20 cellular contexts compared by ENCODE assay signal in genomic region chr2:30341500-30342267, GRCh38.
DNase-seq lines count a peak whose midpoint lies in the region; ATAC-seq lines count a peak whose summit lies in the region.
"Had no signal": no experiment of that assay in that cellular context is flagged by ENCODE, and none has a peak within 500 bp of the region (broad histone marks: within the 10 kb centered on the region; RNA-seq: fewer than 3 reads in every experiment).

No MANE protein-coding gene starts in this region.

- peak; percentile 38 for DNase-seq in activated CD4-positive, alpha-beta T cell treated with anti-CD3 and anti-CD28 coated beads for 36 hours
- no peak for DNase-seq in activated CD4-positive, alpha-beta T cell treated with anti-CD3 and anti-CD28 coated beads, Interleukin-2, amount 10 ng/mL, durations not matched to agents 7 days and 5 days
- no peak for DNase-seq in left ventricle myocardium superior
- DNase-seq in right cardiac atrium: no peak
- no peak for DNase-seq in activated T-helper 1 cell treated with anti-CD3 and anti-CD28 coated beads, Interleukin-12 subunit alpha, Interleukin-12 subunit beta, Interleukin-2, Interleukin-4 antibody, amounts not matched to agents 30 ng/mL and 10 ng/mL and 1 ng/mL, durations not matched to agents 14 hours and 24 hours and 36 hours (ENCODE audit: low spot score)
- no peak for DNase-seq in stimulated activated naive B cell treated with anti-CD40 and anti-IgM and Interleukin-4, amounts not matched to agents 10 μg/mL and 1 μg/mL and 100 μg/mL, for 72 hours
- DNase-seq in NCI-H1105 (lab: John Stamatoyannopoulos, UW): no peak
- no peak for DNase-seq in medulla oblongata (ENCODE audit: extremely low spot score)
- DNase-seq: activated naive CD4-positive, alpha-beta T cell; cerebellar nuclear complex; glutamatergic neuron; kidney; NCI-H2081; NCI-H446 treated with DMSO at 0.1 percent for 48 hours; substantia nigra; T1000; upper lobe of right lung had no signal

- ATAC-seq in activated CD4-positive, alpha-beta T cell treated with anti-CD3 and anti-CD28 coated beads for 36 hours: peak; percentile 43
- peak; percentile 29 for ATAC-seq in left ventricle myocardium superior
- no peak for ATAC-seq in right cardiac atrium
- ATAC-seq in stimulated activated naive B cell treated with anti-CD40 and anti-IgM and Interleukin-4, amounts not matched to agents 10 μg/mL and 1 μg/mL and 100 μg/mL, for 72 hours (replicated peaks): no peak
- ATAC-seq: sciatic nerve, upper lobe of right lung had no signal

- peaks cover 40% of the 10 kb centered on the region for H3K4me1 Mint-ChIP-seq in activated CD4-positive, alpha-beta T cell treated with anti-CD3 and anti-CD28 coated beads for 36 hours
- peaks cover 31% of the 10 kb centered on the region for H3K4me1 Mint-ChIP-seq in activated CD4-positive, alpha-beta T cell treated with anti-CD3 and anti-CD28 coated beads, Interleukin-2, amount 10 ng/mL, durations not matched to agents 7 days and 5 days
- peaks cover 36% of the 10 kb centered on the region for H3K4me1 Mint-ChIP-seq in activated T-helper 1 cell treated with anti-CD3 and anti-CD28 coated beads, Interleukin-12 subunit alpha, Interleukin-12 subunit beta, Interleukin-2, Interleukin-4 antibody, amounts not matched to agents 30 ng/mL and 10 ng/mL and 1 ng/mL, durations not matched to agents 14 hours and 24 hours and 36 hours (ENCODE audit: low read depth)
- H3K4me1 Mint-ChIP-seq in stimulated activated naive B cell treated with anti-CD40 and anti-IgM and Interleukin-4, amounts not matched to agents 10 μg/mL and 1 μg/mL and 100 μg/mL, for 72 hours: peaks cover 41 to 53% of the 10 kb centered on the region in 2 donors

- H3K27me3 ChIP-seq in right cardiac atrium (ENCODE audit: control insufficient read depth, insufficient read depth): no peaks in the 10 kb centered on the region
- H3K27me3 ChIP-seq: neural progenitor cell, upper lobe of right lung had no signal

- CTCF ChIA-PET in activated CD4-positive, alpha-beta T cell treated with anti-CD3 and anti-CD28 coated beads for 36 hours (lab: Charles Lee): interaction anchor here (0.7 to 0.8 kb wide), 3 partner anchors 32 to 121 kb away, joined by 3 read pairs; no protein-coding TSS in a partner anchor
- CTCF ChIA-PET in activated CD4-positive, alpha-beta T cell treated with anti-CD3 and anti-CD28 coated beads, Interleukin-2, amount 10 ng/mL, durations not matched to agents 7 days and 5 days (lab: Charles Lee): interaction anchor here (1.4 kb wide), 1 partner anchor 53 kb away, joined by 3 read pairs; no protein-coding TSS in a partner anchor

- H3K27ac Mint-ChIP-seq in activated CD4-positive, alpha-beta T cell treated with anti-CD3 and anti-CD28 coated beads for 36 hours: peak overlapping the region; percentile 64
- no peak overlapping the region for H3K27ac Mint-ChIP-seq in activated CD4-positive, alpha-beta T cell treated with anti-CD3 and anti-CD28 coated beads, Interleukin-2, amount 10 ng/mL, durations not matched to agents 7 days and 5 days
- peak overlapping the region; percentile 77 for H3K27ac Mint-ChIP-seq in activated T-helper 1 cell treated with anti-CD3 and anti-CD28 coated beads, Interleukin-12 subunit alpha, Interleukin-12 subunit beta, Interleukin-2, Interleukin-4 antibody, amounts not matched to agents 30 ng/mL and 10 ng/mL and 1 ng/mL, durations not matched to agents 14 hours and 24 hours and 36 hours
- peak overlapping the region; percentile 65 for H3K27ac Mint-ChIP-seq in stimulated activated naive B cell treated with anti-CD40 and anti-IgM and Interleukin-4, amounts not matched to agents 10 μg/mL and 1 μg/mL and 100 μg/mL, for 72 hours
- H3K27ac Mint-ChIP-seq: neural progenitor cell had no signal

- peaks cover 15% of the 10 kb centered on the region for H3K9me3 Mint-ChIP-seq in activated CD4-positive, alpha-beta T cell treated with anti-CD3 and anti-CD28 coated beads for 36 hours (ENCODE audit: low read depth)
- H3K9me3 Mint-ChIP-seq in activated CD4-positive, alpha-beta T cell treated with anti-CD3 and anti-CD28 coated beads, Interleukin-2, amount 10 ng/mL, durations not matched to agents 7 days and 5 days: peaks cover 18% of the 10 kb centered on the region
- H3K9me3 Mint-ChIP-seq in activated T-helper 1 cell treated with anti-CD3 and anti-CD28 coated beads, Interleukin-12 subunit alpha, Interleukin-12 subunit beta, Interleukin-2, Interleukin-4 antibody, amounts not matched to agents 30 ng/mL and 10 ng/mL and 1 ng/mL, durations not matched to agents 14 hours and 24 hours and 36 hours: peaks cover 29% of the 10 kb centered on the region
- H3K9me3 Mint-ChIP-seq in stimulated activated naive B cell treated with anti-CD40 and anti-IgM and Interleukin-4, amounts not matched to agents 10 μg/mL and 1 μg/mL and 100 μg/mL, for 72 hours: peaks cover 16 to 26% of the 10 kb centered on the region in 2 donors

- peaks cover 6% of the 10 kb centered on the region for H3K4me1 ChIP-seq in right cardiac atrium (ENCODE audit: control insufficient read depth, insufficient read depth, low read length)

- no peaks in the 10 kb centered on the region for H3K9me3 ChIP-seq in right cardiac atrium (ENCODE audit: control insufficient read depth, low read length)
- H3K9me3 ChIP-seq: upper lobe of right lung had no signal

- H3K4me3 Mint-ChIP-seq in activated CD4-positive, alpha-beta T cell treated with anti-CD3 and anti-CD28 coated beads for 36 hours: no peak overlapping the region
- no peak overlapping the region for H3K4me3 Mint-ChIP-seq in activated CD4-positive, alpha-beta T cell treated with anti-CD3 and anti-CD28 coated beads, Interleukin-2, amount 10 ng/mL, durations not matched to agents 7 days and 5 days
- H3K4me3 Mint-ChIP-seq in activated T-helper 1 cell treated with anti-CD3 and anti-CD28 coated beads, Interleukin-12 subunit alpha, Interleukin-12 subunit beta, Interleukin-2, Interleukin-4 antibody, amounts not matched to agents 30 ng/mL and 10 ng/mL and 1 ng/mL, durations not matched to agents 14 hours and 24 hours and 36 hours: no peak overlapping the region
- no peak overlapping the region for H3K4me3 Mint-ChIP-seq in stimulated activated naive B cell treated with anti-CD40 and anti-IgM and Interleukin-4, amounts not matched to agents 10 μg/mL and 1 μg/mL and 100 μg/mL, for 72 hours
- H3K4me3 Mint-ChIP-seq: neural progenitor cell had no signal

- POLR2A ChIA-PET in activated CD4-positive, alpha-beta T cell treated with anti-CD3 and anti-CD28 coated beads for 36 hours (lab: Charles Lee): interaction anchor here (0.6 to 1.0 kb wide), 3 partner anchors 36 to 231 kb away, joined by 3 to 6 read pairs (median 4); no protein-coding TSS in a partner anchor
- POLR2A ChIA-PET in activated CD4-positive, alpha-beta T cell treated with anti-CD3 and anti-CD28 coated beads, Interleukin-2, amount 10 ng/mL, durations not matched to agents 7 days and 5 days (lab: Charles Lee): no interaction called here

- no peak overlapping the region for H3K4me3 ChIP-seq in right cardiac atrium (ENCODE audit: low read length)
- H3K4me3 ChIP-seq: lung, neural progenitor cell, upper lobe of right lung had no signal

- no peak overlapping the region for H3K27ac ChIP-seq in right cardiac atrium (ENCODE audit: low read length)
- H3K27ac ChIP-seq: neural progenitor cell, upper lobe of right lung had no signal

- intact Hi-C loops in activated CD4-positive, alpha-beta T cell treated with anti-CD3 and anti-CD28 coated beads for 36 hours (cut with DNase I, micrococcal nuclease): no loop called here
- intact Hi-C loops in left ventricle myocardium superior (cut with micrococcal nuclease): loop anchor here (10.0 kb wide), 2 partner anchors 73 to 363 kb away; no protein-coding TSS in a partner anchor
- intact Hi-C loops in right cardiac atrium (cut with DNase I): loop anchor here in 2 of 4 donors (10.0 kb wide), 1 partner anchor 107 kb away; the partner anchor contains the start of gene LBH (in 2 of the 2)
- intact Hi-C loops in activated T-helper 1 cell treated with anti-CD3 and anti-CD28 coated beads, Interleukin-12 subunit alpha, Interleukin-12 subunit beta, Interleukin-2, Interleukin-4 antibody, amounts not matched to agents 30 ng/mL and 10 ng/mL and 1 ng/mL, durations not matched to agents 14 hours and 24 hours and 36 hours (cut with micrococcal nuclease): loop anchor here (1.0 kb wide), 1 partner anchor 8 kb away; no protein-coding TSS in a partner anchor

- 83% methylated on average over 8 of the region's 8 CpGs for WGBS in right cardiac atrium

- H3K36me3 Mint-ChIP-seq in activated CD4-positive, alpha-beta T cell treated with anti-CD3 and anti-CD28 coated beads for 36 hours (ENCODE audit: low read depth): peaks cover 24% of the 10 kb centered on the region
- peaks cover 5% of the 10 kb centered on the region for H3K36me3 Mint-ChIP-seq in activated CD4-positive, alpha-beta T cell treated with anti-CD3 and anti-CD28 coated beads, Interleukin-2, amount 10 ng/mL, durations not matched to agents 7 days and 5 days (ENCODE audit: low read depth)
- peaks cover 19% of the 10 kb centered on the region for H3K36me3 Mint-ChIP-seq in activated T-helper 1 cell treated with anti-CD3 and anti-CD28 coated beads, Interleukin-12 subunit alpha, Interleukin-12 subunit beta, Interleukin-2, Interleukin-4 antibody, amounts not matched to agents 30 ng/mL and 10 ng/mL and 1 ng/mL, durations not matched to agents 14 hours and 24 hours and 36 hours (ENCODE audit: low read depth)
- H3K36me3 Mint-ChIP-seq in stimulated activated naive B cell treated with anti-CD40 and anti-IgM and Interleukin-4, amounts not matched to agents 10 μg/mL and 1 μg/mL and 100 μg/mL, for 72 hours: peaks cover 13 to 15% of the 10 kb centered on the region in 2 donors
- H3K36me3 Mint-ChIP-seq: neural progenitor cell had no signal

- no peaks in the 10 kb centered on the region for H3K27me3 Mint-ChIP-seq in activated CD4-positive, alpha-beta T cell treated with anti-CD3 and anti-CD28 coated beads for 36 hours
- no peaks in the 10 kb centered on the region for H3K27me3 Mint-ChIP-seq in activated CD4-positive, alpha-beta T cell treated with anti-CD3 and anti-CD28 coated beads, Interleukin-2, amount 10 ng/mL, durations not matched to agents 7 days and 5 days
- H3K27me3 Mint-ChIP-seq in activated T-helper 1 cell treated with anti-CD3 and anti-CD28 coated beads, Interleukin-12 subunit alpha, Interleukin-12 subunit beta, Interleukin-2, Interleukin-4 antibody, amounts not matched to agents 30 ng/mL and 10 ng/mL and 1 ng/mL, durations not matched to agents 14 hours and 24 hours and 36 hours (ENCODE audit: insufficient read depth): no peaks in the 10 kb centered on the region
- H3K27me3 Mint-ChIP-seq in stimulated activated naive B cell treated with anti-CD40 and anti-IgM and Interleukin-4, amounts not matched to agents 10 μg/mL and 1 μg/mL and 100 μg/mL, for 72 hours: no peaks in the 10 kb centered on the region

Comparison
In these comparisons a context has a peak if more than half of its experiments do, and no peak if none do; other contexts are left out.
1. ATAC-seq: peak in activated CD4-positive, alpha-beta T cell treated with anti-CD3 and anti-CD28 coated beads for 36 hours (single experiment) and left ventricle myocardium superior (single experiment); none in right cardiac atrium (0 of 2) and stimulated activated naive B cell treated with anti-CD40 and anti-IgM and Interleukin-4, amounts not matched to agents 10 μg/mL and 1 μg/mL and 100 μg/mL, for 72 hours (0 of 2).
2. intact Hi-C loops: an anchor here in left ventricle myocardium superior (10.0 kb wide) and activated T-helper 1 cell treated with anti-CD3 and anti-CD28 coated beads, Interleukin-12 subunit alpha, Interleukin-12 subunit beta, Interleukin-2, Interleukin-4 antibody, amounts not matched to agents 30 ng/mL and 10 ng/mL and 1 ng/mL, durations not matched to agents 14 hours and 24 hours and 36 hours (1.0 kb wide); none called in activated CD4-positive, alpha-beta T cell treated with anti-CD3 and anti-CD28 coated beads for 36 hours.